Comparison of ENCODE assay signal across 17 cellular contexts in genomic region chr22:24231706-24232105, GRCh38. TPM values are rescaled to one million over a fixed set of nuclear protein-coding genes. Genes with fewer than 3 reads are reported as not detected.
DNase-seq lines count a peak whose midpoint lies in the region; ATAC-seq, FAIRE-seq and TF ChIP-seq lines count a peak whose summit lies in the region.
"Had no signal": no experiment of that assay in that cellular context is flagged by ENCODE, and none has a peak within 500 bp of the region (broad histone marks: within the 10 kb centered on the region; RNA-seq: fewer than 3 reads in every experiment).

No MANE protein-coding gene starts in this region.

- peaks cover 22% of the 10 kb centered on the region for H3K36me3 Mint-ChIP-seq in osteocyte (ENCODE audit: unreplicated experiment)
- H3K36me3 Mint-ChIP-seq: CD14-positive monocyte had no signal

- peak overlapping the region; percentile 64 for H3K27ac Mint-ChIP-seq in osteocyte (ENCODE audit: unreplicated experiment)

- H3K4me1 Mint-ChIP-seq in osteocyte (ENCODE audit: unreplicated experiment): peaks cover 17% of the 10 kb centered on the region
- H3K4me1 Mint-ChIP-seq: CD14-positive monocyte had no signal

- H3K27me3 Mint-ChIP-seq in osteocyte (ENCODE audit: unreplicated experiment): no peaks in the 10 kb centered on the region

- CTCF ChIA-PET in A549 (lab: Yijun Ruan, JAX): interaction anchor here (0.5 to 3.5 kb wide), 10 partner anchors 9 to 83 kb away, joined by 3 to 27 read pairs (median 3); no protein-coding TSS in a partner anchor

- 95% methylated on average over 8 of the region's 9 CpGs for WGBS in A549 (ENCODE audit: missing lambda C conversion rate)

- FAIRE-seq in A549 (lab: Jason Lieb, UNC) (no peak), D721Med (lab: Jason Lieb, UNC) (no peak)

- H3K4me2 ChIP-seq in A549: no peak overlapping the region

- POLR2A ChIA-PET in A549 (lab: Yijun Ruan, JAX): no interaction called here

- TF ChIP-seq EP300 in A549 (IDR thresholded peaks at IDR 0.05): no peak

- H3K36me3 ChIP-seq in H7 (replicated peaks; ENCODE audit: control insufficient read depth, insufficient read depth, low read length): no peaks in the 10 kb centered on the region
- H3K36me3 ChIP-seq: HAP-1, MG63, SJCRH30 had no signal

- H3K4me3 Mint-ChIP-seq in osteocyte (ENCODE audit: unreplicated experiment): no peak overlapping the region
- H3K4me3 Mint-ChIP-seq: CD14-positive monocyte had no signal

- H3K27ac ChIP-seq in A549: peak overlapping the region; percentile 17 to 67; a peak in 3 of 6 replicates
- H3K27ac ChIP-seq: HL-60, SJCRH30 had no signal

- H3K9me3 Mint-ChIP-seq in osteocyte (ENCODE audit: unreplicated experiment): no peaks in the 10 kb centered on the region

- H3K9me3 ChIP-seq in A549: no peaks in the 10 kb centered on the region
- H3K9me3 ChIP-seq: HAP-1, MG63, SJCRH30 had no signal

- TF ChIP-seq CTCF in A549 (IDR thresholded peaks at IDR 0.05) (no peak), osteocyte (IDR thresholded peaks at IDR 0.05) (no peak), D721Med (IDR thresholded peaks at IDR 0.05; ENCODE audit: insufficient read depth, missing control alignments) (no peak)

- DNase-seq in A549 (ENCODE audit: low read depth in 1 of 2, low spot score in 1 of 2) (no peak), H7 (peak; percentile 26), iPS-NIHi11 (ENCODE audit: low spot score) (peak; percentile 3), osteocyte (ENCODE audit: extremely low spot score, unreplicated experiment) (no peak), NCI-H774 (lab: John Stamatoyannopoulos, UW) (no peak), D721Med (ENCODE audit: insufficient read length, low spot score) (no peak)
- DNase-seq: MG63, NCI-H1048, NCI-H1930, NCI-H524 treated with DMSO at 0.1 percent for 48 hours had no signal

- TF ChIP-seq POLR2A in A549 (IDR thresholded peaks at IDR 0.05; ENCODE audit: low read length): no peak

- no peak for TF ChIP-seq RAD21 in A549 (conservative IDR thresholded peaks at IDR 0.05 in 1 of 2, IDR thresholded peaks at IDR 0.05 in 1 of 2)

- no peaks in the 10 kb centered on the region for H3K27me3 ChIP-seq in H7 (ENCODE audit: control insufficient read depth, insufficient read depth, low read length)
- H3K27me3 ChIP-seq: MG63, SJCRH30 had no signal

- H3K4me3 ChIP-seq in A549: no peak overlapping the region
- no peak overlapping the region for H3K4me3 ChIP-seq in H7 (ENCODE audit: insufficient read depth, low read depth, low read length)
- H3K4me3 ChIP-seq: HAP-1, MG63, SJCRH30 had no signal

- ATAC-seq in A549 (no peak; a peak in 1 of 6 replicates), GM21367 (IDR thresholded peaks at IDR 0.05; ENCODE audit: unreplicated experiment) (no peak)

- no peaks in the 10 kb centered on the region; the same call in 2 of the 3 replicates for H3K4me1 ChIP-seq in A549
- H3K4me1 ChIP-seq: HAP-1, SJCRH30 had no signal

TF ChIP-seq in A549, 52 proteins besides CTCF, POLR2A, EP300 and RAD21:
- TF ChIP-seq HEYL (CRISPR knock-in tag; IDR thresholded peaks at IDR 0.05) (no peak), CBX2 (IDR thresholded peaks at IDR 0.05; ENCODE audit: borderline replicate concordance, low read depth) (no peak), ZFP36 (IDR thresholded peaks at IDR 0.05; ENCODE audit: borderline replicate concordance, partially characterized antibody) (no peak), ZNF302 (CRISPR knock-in tag; IDR thresholded peaks at IDR 0.05) (no peak), JUN (IDR thresholded peaks at IDR 0.05) (no peak), KDM1A (IDR thresholded peaks at IDR 0.05; ENCODE audit: low read depth) (no peak), PHF8 (IDR thresholded peaks at IDR 0.05; ENCODE audit: borderline replicate concordance, low read depth) (no peak), NFE2L2 (conservative IDR thresholded peaks at IDR 0.05; ENCODE audit: low read length) (no peak), FOXS1 (CRISPR knock-in tag; IDR thresholded peaks at IDR 0.05) (no peak), MYC (IDR thresholded peaks at IDR 0.05; ENCODE audit: borderline replicate concordance, low read length) (no peak), NPAS2 (CRISPR knock-in tag; IDR thresholded peaks at IDR 0.05; ENCODE audit: borderline replicate concordance) (no peak), ZSCAN20 (CRISPR knock-in tag; IDR thresholded peaks at IDR 0.05) (no peak), HDAC2 (IDR thresholded peaks at IDR 0.05) (no peak), ESRRA (IDR thresholded peaks at IDR 0.05; ENCODE audit: borderline replicate concordance, low read length) (no peak), TP53 (CRISPR knock-in tag; IDR thresholded peaks at IDR 0.05) (no peak), HOXB5 (CRISPR knock-in tag; IDR thresholded peaks at IDR 0.05) (no peak)
- TF ChIP-seq, protein P1, sequence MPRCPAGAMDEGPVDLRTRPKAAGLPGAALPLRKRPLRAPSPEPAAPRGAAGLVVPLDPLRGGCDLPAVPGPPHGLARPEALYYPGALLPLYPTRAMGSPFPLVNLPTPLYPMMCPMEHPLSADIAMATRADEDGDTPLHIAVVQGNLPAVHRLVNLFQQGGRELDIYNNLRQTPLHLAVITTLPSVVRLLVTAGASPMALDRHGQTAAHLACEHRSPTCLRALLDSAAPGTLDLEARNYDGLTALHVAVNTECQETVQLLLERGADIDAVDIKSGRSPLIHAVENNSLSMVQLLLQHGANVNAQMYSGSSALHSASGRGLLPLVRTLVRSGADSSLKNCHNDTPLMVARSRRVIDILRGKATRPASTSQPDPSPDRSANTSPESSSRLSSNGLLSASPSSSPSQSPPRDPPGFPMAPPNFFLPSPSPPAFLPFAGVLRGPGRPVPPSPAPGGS (IDR thresholded peaks at IDR 0.05): no peak
- TF ChIP-seq, protein P2, sequence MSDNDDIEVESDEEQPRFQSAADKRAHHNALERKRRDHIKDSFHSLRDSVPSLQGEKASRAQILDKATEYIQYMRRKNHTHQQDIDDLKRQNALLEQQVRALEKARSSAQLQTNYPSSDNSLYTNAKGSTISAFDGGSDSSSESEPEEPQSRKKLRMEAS (IDR thresholded peaks at IDR 0.05): no peak

RNA-seq across cellular contexts. Expression of gene GGT5, which starts 13.2 kb away (rescaled TPM):
- polyA plus RNA-seq in A549 (2011; rRNA removed) (2.3 and 3.1 TPM in 2 replicates), A549 (2017; fragmentation: RNase III; extraction: RNeasy Plus Mini Kit Qiagen cat#74134 plus additional on column Dnase treatment) (2.2 to 3.3 TPM (median 2.5 TPM) in 3 replicates)
- 0.90 and 1.2 TPM in 2 replicates for polyA plus RNA-seq in A549 (2012; cell fraction: cytosol; rRNA removed)
- polyA plus RNA-seq in A549 (2012; cell fraction: nucleus; rRNA removed): 8.8 and 9.9 TPM in 2 replicates
- 1.9 and 4.9 TPM in 2 replicates for polyA minus RNA-seq in A549 (2011; rRNA and poly(A)+ RNA removed)
- 0.63 TPM in 1 of 2 replicates, not detected in the other for total RNA-seq in H7 (2014; rRNA removed; shearing (Covaris generic))
- 136 and 150 TPM in 2 replicates for total RNA-seq in osteocyte
- total RNA-seq: G401, HT1080 had no signal

RNA-seq across cellular contexts. Expression of gene SPECC1L, which starts 38.9 kb away (rescaled TPM):
- polyA plus RNA-seq in A549 (2011; rRNA removed): 22.4 and 25.2 TPM in 2 replicates
- polyA plus RNA-seq in A549 (2012; cell fraction: cytosol; rRNA removed): 8.8 and 9.6 TPM in 2 replicates
- 15.3 and 21.1 TPM in 2 replicates for polyA plus RNA-seq in A549 (2012; cell fraction: nucleus; rRNA removed)
- polyA plus RNA-seq in A549 (2017; fragmentation: RNase III; extraction: RNeasy Plus Mini Kit Qiagen cat#74134 plus additional on column Dnase treatment): 14.8 to 15.4 TPM (median 15.2 TPM) in 3 replicates
- polyA minus RNA-seq in A549 (2011; rRNA and poly(A)+ RNA removed): 25.9 and 27.2 TPM in 2 replicates
- 23.0 and 27.2 TPM in 2 replicates for total RNA-seq in H7 (2014; rRNA removed; shearing (Covaris generic))
- 79.5 and 93.5 TPM in 2 replicates for total RNA-seq in osteocyte

RNA-seq across cellular contexts. Expression of gene SUSD2, which starts 50.4 kb away (rescaled TPM):
- polyA plus RNA-seq in A549 (2011; rRNA removed): 12.4 and 12.7 TPM in 2 replicates
- polyA plus RNA-seq in A549 (2012; cell fraction: cytosol; rRNA removed): 12.0 and 14.3 TPM in 2 replicates
- polyA plus RNA-seq in A549 (2012; cell fraction: nucleus; rRNA removed): 49.1 and 70.7 TPM in 2 replicates
- polyA plus RNA-seq in A549 (2017; fragmentation: RNase III; extraction: RNeasy Plus Mini Kit Qiagen cat#74134 plus additional on column Dnase treatment): 51.4 to 60.9 TPM (median 51.9 TPM) in 3 replicates
- polyA minus RNA-seq in A549 (2011; rRNA and poly(A)+ RNA removed): 9.4 and 12.1 TPM in 2 replicates
- 0.83 and 1.3 TPM in 2 replicates for total RNA-seq in H7 (2014; rRNA removed; shearing (Covaris generic))
- total RNA-seq in osteocyte: 4.2 and 4.5 TPM in 2 replicates
- total RNA-seq: G401, SJCRH30 had no signal
- polyA plus RNA-seq: CD14-positive monocyte had no signal

Comparison
In these comparisons a context has a peak if more than half of its experiments do, and no peak if none do; other contexts are left out.
1. DNase-seq: peak in H7 (single experiment) and iPS-NIHi11 (single experiment); none in A549 (0 of 2), osteocyte (single experiment), NCI-H774 (single experiment) and D721Med (single experiment).
2. RNA of gene GGT5, which starts 13.2 kb away (total RNA-seq): 136 to 150 TPM in osteocyte; 0.63 TPM in H7; every median in the first group is over 10 times any median in the second.